Comparison of ENCODE assay signal across 1 cellular context in genomic region chr20:6074145-6074561, GRCh38.
TF ChIP-seq lines count a peak whose summit lies in the region.

No MANE protein-coding gene starts in this region.

TF ChIP-seq in HepG2, 621 proteins besides CTCF, POLR2A, EP300 and RAD21 (continued from another document and continues in another):
- TF ChIP-seq AFF4 (CRISPR knock-in tag; IDR thresholded peaks at IDR 0.05) = no peak
- no peak for TF ChIP-seq ZNF550 (CRISPR knock-in tag; IDR thresholded peaks at IDR 0.05; ENCODE audit: borderline replicate concordance)
- no peak for TF ChIP-seq ZBTB39 (CRISPR knock-in tag; IDR thresholded peaks at IDR 0.05)
- TF ChIP-seq CENPBD1 (CRISPR knock-in tag; IDR thresholded peaks at IDR 0.05; ENCODE audit: borderline replicate concordance, low read depth) = no peak
- peak; percentile 86 for TF ChIP-seq SMC3 (IDR thresholded peaks at IDR 0.05; ENCODE audit: low read length)
- no peak for TF ChIP-seq TEF (CRISPR knock-in tag; IDR thresholded peaks at IDR 0.05)
- no peak for TF ChIP-seq ZNF615 (CRISPR knock-in tag; IDR thresholded peaks at IDR 0.05; ENCODE audit: borderline replicate concordance)
- TF ChIP-seq SALL2 (CRISPR knock-in tag; IDR thresholded peaks at IDR 0.05) = no peak
- no peak for TF ChIP-seq E2F2 (CRISPR knock-in tag; IDR thresholded peaks at IDR 0.05; ENCODE audit: borderline replicate concordance)
- no peak for TF ChIP-seq GTF3A (CRISPR knock-in tag; conservative IDR thresholded peaks at IDR 0.05)
- no peak for TF ChIP-seq SRSF9 (IDR thresholded peaks at IDR 0.05; ENCODE audit: borderline replicate concordance, insufficient read depth, low read depth, low read length, poor library complexity, severe bottlenecking)
- TF ChIP-seq THAP8 (CRISPR knock-in tag; IDR thresholded peaks at IDR 0.05; ENCODE audit: borderline replicate concordance) = no peak
- TF ChIP-seq PRDM15 (CRISPR knock-in tag; IDR thresholded peaks at IDR 0.05) = no peak
- TF ChIP-seq MLXIP (CRISPR knock-in tag; IDR thresholded peaks at IDR 0.05; ENCODE audit: borderline replicate concordance) = no peak
- TF ChIP-seq KDM2A (CRISPR knock-in tag; IDR thresholded peaks at IDR 0.05; ENCODE audit: borderline replicate concordance, low read depth) = no peak
- TF ChIP-seq ELF4 (CRISPR knock-in tag; IDR thresholded peaks at IDR 0.05; ENCODE audit: borderline replicate concordance) = no peak
- no peak for TF ChIP-seq MAFK (conservative IDR thresholded peaks at IDR 0.05 in 1 of 2, IDR thresholded peaks at IDR 0.05 in 1 of 2; ENCODE audit: low read length in 2 of 2)
- TF ChIP-seq ZSCAN12 (CRISPR knock-in tag; IDR thresholded peaks at IDR 0.05) = no peak
- TF ChIP-seq GZF1 (CRISPR knock-in tag; IDR thresholded peaks at IDR 0.05) = no peak
- no peak for TF ChIP-seq SMARCE1 (IDR thresholded peaks at IDR 0.05; ENCODE audit: borderline replicate concordance)
- no peak for TF ChIP-seq U2AF1 (optimal IDR thresholded peaks at IDR 0.05; ENCODE audit: low read depth, low read length)
- TF ChIP-seq CHD2 (IDR thresholded peaks at IDR 0.05; ENCODE audit: low read depth, low read length) = no peak
- no peak for TF ChIP-seq ZNF256 (CRISPR knock-in tag; conservative IDR thresholded peaks at IDR 0.05)
- no peak for TF ChIP-seq SOX13 (IDR thresholded peaks at IDR 0.05)
- peak in 1 of 2 experiments; percentile 36; a peak in 1 of 4 replicates for TF ChIP-seq SOX13 (CRISPR knock-in tag; conservative IDR thresholded peaks at IDR 0.05 in 1 of 2, IDR thresholded peaks at IDR 0.05 in 1 of 2)
- peak; percentile 74; the same call in 1 of the 2 replicates for TF ChIP-seq ZNF644 (CRISPR knock-in tag; IDR thresholded peaks at IDR 0.05; ENCODE audit: low read depth)
- TF ChIP-seq NPAS2 (CRISPR knock-in tag; IDR thresholded peaks at IDR 0.05; ENCODE audit: borderline replicate concordance) = no peak
- no peak for TF ChIP-seq ZBTB1 (CRISPR knock-in tag; IDR thresholded peaks at IDR 0.05; ENCODE audit: borderline replicate concordance)
- no peak for TF ChIP-seq SUZ12 (IDR thresholded peaks at IDR 0.05; ENCODE audit: low read depth, low read length)
- no peak for TF ChIP-seq AHR (CRISPR knock-in tag; IDR thresholded peaks at IDR 0.05)
- no peak for TF ChIP-seq PAWR (CRISPR knock-in tag; IDR thresholded peaks at IDR 0.05; ENCODE audit: borderline replicate concordance)
- TF ChIP-seq CBX2 (IDR thresholded peaks at IDR 0.05; ENCODE audit: low read depth, low read length) = no peak
- no peak for TF ChIP-seq CBX2 (CRISPR knock-in tag; IDR thresholded peaks at IDR 0.05; ENCODE audit: low read depth)
- no peak for TF ChIP-seq FOXM1 (CRISPR knock-in tag; IDR thresholded peaks at IDR 0.05)
- no peak for TF ChIP-seq ZNF296 (CRISPR knock-in tag; conservative IDR thresholded peaks at IDR 0.05)
- TF ChIP-seq HOXA3 (CRISPR knock-in tag; IDR thresholded peaks at IDR 0.05) = peak; percentile 64; the same call in 1 of the 2 replicates
- no peak for TF ChIP-seq SAFB2 (CRISPR knock-in tag; IDR thresholded peaks at IDR 0.05; ENCODE audit: borderline replicate concordance, low read depth)
- 0 out of 2 replicates have a peak, but pooled peaks have one; percentile 36 for TF ChIP-seq MTERF4 (CRISPR knock-in tag; IDR thresholded peaks at IDR 0.05)
- no peak for TF ChIP-seq ZFP36 (IDR thresholded peaks at IDR 0.05; ENCODE audit: borderline replicate concordance, low read depth, low read length, partially characterized antibody)
- no peak for TF ChIP-seq BRF2 (CRISPR knock-in tag; IDR thresholded peaks at IDR 0.05)
- no peak for TF ChIP-seq HCFC1 (IDR thresholded peaks at IDR 0.05; ENCODE audit: low read depth, low read length)
- no peak for TF ChIP-seq KLF15 (CRISPR knock-in tag; IDR thresholded peaks at IDR 0.05; ENCODE audit: borderline replicate concordance)
- TF ChIP-seq CREB3 (CRISPR knock-in tag; IDR thresholded peaks at IDR 0.05) = no peak
- no peak for TF ChIP-seq RARG (CRISPR knock-in tag; IDR thresholded peaks at IDR 0.05; ENCODE audit: low read depth)
- no peak for TF ChIP-seq RFX3 (CRISPR knock-in tag; IDR thresholded peaks at IDR 0.05)
- no peak for TF ChIP-seq SRSF1 (optimal IDR thresholded peaks at IDR 0.05; ENCODE audit: low read depth, low read length)
- no peak for TF ChIP-seq ZNF557 (CRISPR knock-in tag; IDR thresholded peaks at IDR 0.05)
- no peak for TF ChIP-seq JUN (CRISPR knock-in tag; IDR thresholded peaks at IDR 0.05)
